ENCODE assay signal across 1 cellular context in the genomic region with DNA sequence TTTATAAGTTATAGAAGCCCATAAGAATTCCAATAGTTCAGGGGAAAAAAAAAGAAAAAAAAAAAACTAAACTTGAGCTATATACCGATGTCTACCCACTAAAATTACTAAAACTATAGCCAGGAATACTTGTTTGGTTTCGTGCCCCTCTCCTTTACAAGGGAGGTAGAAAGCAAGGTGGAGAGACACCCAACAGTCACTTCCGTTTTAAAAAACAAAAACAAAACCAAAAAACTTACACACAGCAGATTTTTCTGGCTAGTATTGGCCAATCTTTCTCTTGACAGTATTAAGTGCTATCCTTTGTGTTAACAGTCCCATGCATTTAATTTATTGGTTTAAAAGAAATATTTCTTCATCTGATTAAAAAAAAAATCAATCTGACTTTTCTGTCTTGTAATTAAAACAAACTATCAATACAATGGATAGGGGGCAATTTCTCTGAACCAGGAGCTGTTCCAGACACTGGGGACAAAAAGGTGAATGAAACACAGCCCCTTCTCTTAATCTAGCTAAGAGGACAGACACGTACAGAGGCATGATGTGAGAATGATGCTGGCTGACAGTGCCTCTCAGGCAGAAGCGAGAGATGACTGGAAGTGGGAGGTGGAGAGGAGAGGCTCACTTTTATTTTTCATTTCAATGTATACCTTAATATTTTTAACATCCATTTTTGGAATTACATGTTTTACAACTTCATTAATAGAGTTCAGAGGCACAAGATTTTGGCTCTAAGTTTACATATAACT.
TF ChIP-seq lines count a peak whose summit lies in the region.

No MANE protein-coding gene starts in this region.

TF ChIP-seq in SK-N-SH, 30 proteins besides CTCF, POLR2A, EP300 and RAD21 (continued from another document):
- TF ChIP-seq, protein P1, sequence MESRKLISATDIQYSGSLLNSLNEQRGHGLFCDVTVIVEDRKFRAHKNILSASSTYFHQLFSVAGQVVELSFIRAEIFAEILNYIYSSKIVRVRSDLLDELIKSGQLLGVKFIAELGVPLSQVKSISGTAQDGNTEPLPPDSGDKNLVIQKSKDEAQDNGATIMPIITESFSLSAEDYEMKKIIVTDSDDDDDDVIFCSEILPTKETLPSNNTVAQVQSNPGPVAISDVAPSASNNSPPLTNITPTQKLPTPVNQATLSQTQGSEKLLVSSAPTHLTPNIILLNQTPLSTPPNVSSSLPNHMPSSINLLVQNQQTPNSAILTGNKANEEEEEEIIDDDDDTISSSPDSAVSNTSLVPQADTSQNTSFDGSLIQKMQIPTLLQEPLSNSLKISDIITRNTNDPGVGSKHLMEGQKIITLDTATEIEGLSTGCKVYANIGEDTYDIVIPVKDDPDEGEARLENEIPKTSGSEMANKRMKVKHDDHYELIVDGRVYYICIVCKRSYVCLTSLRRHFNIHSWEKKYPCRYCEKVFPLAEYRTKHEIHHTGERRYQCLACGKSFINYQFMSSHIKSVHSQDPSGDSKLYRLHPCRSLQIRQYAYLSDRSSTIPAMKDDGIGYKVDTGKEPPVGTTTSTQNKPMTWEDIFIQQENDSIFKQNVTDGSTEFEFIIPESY (IDR thresholded peaks at IDR 0.05; ENCODE audit: borderline replicate concordance, low read depth): no peak
- no peak for TF ChIP-seq SIN3A (IDR thresholded peaks at IDR 0.05; ENCODE audit: borderline replicate concordance, low read depth, low read length)
- TF ChIP-seq, protein P2, sequence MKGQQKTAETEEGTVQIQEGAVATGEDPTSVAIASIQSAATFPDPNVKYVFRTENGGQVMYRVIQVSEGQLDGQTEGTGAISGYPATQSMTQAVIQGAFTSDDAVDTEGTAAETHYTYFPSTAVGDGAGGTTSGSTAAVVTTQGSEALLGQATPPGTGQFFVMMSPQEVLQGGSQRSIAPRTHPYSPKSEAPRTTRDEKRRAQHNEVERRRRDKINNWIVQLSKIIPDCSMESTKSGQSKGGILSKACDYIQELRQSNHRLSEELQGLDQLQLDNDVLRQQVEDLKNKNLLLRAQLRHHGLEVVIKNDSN (IDR thresholded peaks at IDR 0.05; ENCODE audit: borderline replicate concordance, low read depth): no peak
- TF ChIP-seq TCF12 (IDR thresholded peaks at IDR 0.05): no peak
- TF ChIP-seq TAF1 (IDR thresholded peaks at IDR 0.05; ENCODE audit: borderline replicate concordance, low read depth, low read length): no peak
- TF ChIP-seq ELF1 (IDR thresholded peaks at IDR 0.05): no peak
- no peak for TF ChIP-seq SMC3 (IDR thresholded peaks at IDR 0.05; ENCODE audit: low read depth, low read length)
- no peak for TF ChIP-seq NRF1 (IDR thresholded peaks at IDR 0.05; ENCODE audit: low read depth, low read length)
- no peak for TF ChIP-seq POLR2AphosphoS5 (IDR thresholded peaks at IDR 0.05; ENCODE audit: low read depth, low read length)
- no peak for TF ChIP-seq RFX5 (IDR thresholded peaks at IDR 0.05; ENCODE audit: low read length)
- TF ChIP-seq RXRA (IDR thresholded peaks at IDR 0.05; ENCODE audit: borderline replicate concordance, low read depth): no peak
- TF ChIP-seq EZH2phosphoT487 (IDR thresholded peaks at IDR 0.05; ENCODE audit: borderline replicate concordance, low read depth): no peak
- no peak for TF ChIP-seq JUND (IDR thresholded peaks at IDR 0.05)
- TF ChIP-seq, protein P3, sequence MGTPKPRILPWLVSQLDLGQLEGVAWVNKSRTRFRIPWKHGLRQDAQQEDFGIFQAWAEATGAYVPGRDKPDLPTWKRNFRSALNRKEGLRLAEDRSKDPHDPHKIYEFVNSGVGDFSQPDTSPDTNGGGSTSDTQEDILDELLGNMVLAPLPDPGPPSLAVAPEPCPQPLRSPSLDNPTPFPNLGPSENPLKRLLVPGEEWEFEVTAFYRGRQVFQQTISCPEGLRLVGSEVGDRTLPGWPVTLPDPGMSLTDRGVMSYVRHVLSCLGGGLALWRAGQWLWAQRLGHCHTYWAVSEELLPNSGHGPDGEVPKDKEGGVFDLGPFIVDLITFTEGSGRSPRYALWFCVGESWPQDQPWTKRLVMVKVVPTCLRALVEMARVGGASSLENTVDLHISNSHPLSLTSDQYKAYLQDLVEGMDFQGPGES (IDR thresholded peaks at IDR 0.05; ENCODE audit: low read depth, low read length): no peak
- TF ChIP-seq, protein P4, sequence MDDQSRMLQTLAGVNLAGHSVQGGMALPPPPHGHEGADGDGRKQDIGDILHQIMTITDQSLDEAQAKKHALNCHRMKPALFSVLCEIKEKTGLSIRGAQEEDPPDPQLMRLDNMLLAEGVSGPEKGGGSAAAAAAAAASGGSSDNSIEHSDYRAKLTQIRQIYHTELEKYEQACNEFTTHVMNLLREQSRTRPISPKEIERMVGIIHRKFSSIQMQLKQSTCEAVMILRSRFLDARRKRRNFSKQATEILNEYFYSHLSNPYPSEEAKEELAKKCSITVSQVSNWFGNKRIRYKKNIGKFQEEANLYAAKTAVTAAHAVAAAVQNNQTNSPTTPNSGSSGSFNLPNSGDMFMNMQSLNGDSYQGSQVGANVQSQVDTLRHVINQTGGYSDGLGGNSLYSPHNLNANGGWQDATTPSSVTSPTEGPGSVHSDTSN (IDR thresholded peaks at IDR 0.05): no peak
- no peak for TF ChIP-seq GABPA (IDR thresholded peaks at IDR 0.05; ENCODE audit: low read depth)
- TF ChIP-seq FOXM1 (IDR thresholded peaks at IDR 0.05; ENCODE audit: low read depth): no peak
- no peak for TF ChIP-seq FOXJ3 (CRISPR knock-in tag; IDR thresholded peaks at IDR 0.05)
